In genomic region chr6:33665957-33666356, GRCh38 we compare ENCODE assay signal across 18 cellular contexts. TPM values are rescaled to one million over a fixed set of nuclear protein-coding genes. Genes with fewer than 3 reads are reported as not detected.
A peak's percentile ranks its signal among the peaks of the same experiment; 100 is the strongest.
DNase-seq lines count a peak whose midpoint lies in the region; ATAC-seq and TF ChIP-seq lines count a peak whose summit lies in the region.
"Had no signal": no experiment of that assay in that cellular context is flagged by ENCODE, and none has a peak within 500 bp of the region (broad histone marks: within the 10 kb centered on the region; RNA-seq: fewer than 3 reads in every experiment).

No MANE protein-coding gene starts in this region.

- H3K79me1 ChIP-seq in H9 (ENCODE audit: insufficient read depth, low read depth, low read length, poor library complexity, severe bottlenecking), result no peaks in the 10 kb centered on the region

- CTCF ChIA-PET in T-cell (lab: Charles Lee), result no interaction called here
- CTCF ChIA-PET in CD8-positive, alpha-beta T cell (lab: Charles Lee), result interaction anchor here (2.2 kb wide), 1 partner anchor 35 kb away, joined by 5 read pairs; no protein-coding TSS in a partner anchor

- H2AK5ac ChIP-seq in H9 (ENCODE audit: insufficient read length, low read length), result no peak overlapping the region

- ATAC-seq in T-cell (replicated peaks in 1 of 4), result no peak
- no peak for ATAC-seq in CD8-positive, alpha-beta T cell
- ATAC-seq: T-helper 17 cell had no signal

- no peak overlapping the region for H4K8ac ChIP-seq in H9 (replicated peaks; ENCODE audit: insufficient read length, low read depth, low read length)

- H3K4me3 ChIP-seq in Loucy (ENCODE audit: low read length, poor library complexity, severe bottlenecking), result no peak overlapping the region
- no peak overlapping the region for H3K4me3 ChIP-seq in WERI-Rb-1 (ENCODE audit: low read depth, low read length)
- no peak overlapping the region for H3K4me3 ChIP-seq in CD8-positive, alpha-beta T cell (ENCODE audit: low read depth, low read length)

- no peak overlapping the region for H4K5ac ChIP-seq in H9 (ENCODE audit: insufficient read length, low read depth, low read length)

- H3K27ac ChIP-seq in H9 (ENCODE audit: insufficient read length, low read depth, low read length) (no peak overlapping the region), WERI-Rb-1 (no peak overlapping the region)
- H3K27ac ChIP-seq in CD8-positive, alpha-beta T cell (ENCODE audit: low read depth, low read length), result no peak overlapping the region

- TF ChIP-seq CTCF in H9 (conservative IDR thresholded peaks at IDR 0.05) (peak; percentile 43; the same call in 2 of the 3 replicates), Loucy (conservative IDR thresholded peaks at IDR 0.05; ENCODE audit: low read length) (peak; percentile 16; the same call in 1 of the 2 replicates), WERI-Rb-1 (IDR thresholded peaks at IDR 0.05; ENCODE audit: low read depth, low read length) (peak; percentile 29; the same call in 1 of the 2 replicates)
- no peak for TF ChIP-seq CTCF in CD8-positive, alpha-beta T cell (IDR thresholded peaks at IDR 0.05)

- H3K9ac ChIP-seq in H9 (ENCODE audit: extremely low read depth, insufficient read length, low read length), result no peak overlapping the region
- no peak overlapping the region for H3K9ac ChIP-seq in Loucy (ENCODE audit: low read depth, low read length, poor library complexity, severe bottlenecking)

- no peak overlapping the region for H2BK15ac ChIP-seq in H9 (ENCODE audit: low read depth, low read length)

- H3K18ac ChIP-seq in H9 (ENCODE audit: insufficient read length, low read depth, low read length), result no peak overlapping the region

- H3K79me2 ChIP-seq in H9 (ENCODE audit: insufficient read depth, low read length), result no peaks in the 10 kb centered on the region
- no peaks in the 10 kb centered on the region for H3K79me2 ChIP-seq in Loucy (ENCODE audit: insufficient read depth, low read length)

- H2AFZ ChIP-seq in H9 (ENCODE audit: low read length), result no peak overlapping the region
- no peak overlapping the region for H2AFZ ChIP-seq in Loucy (ENCODE audit: low read length)

- intact Hi-C loops in CD8-positive, alpha-beta T cell (cut with DNase I, micrococcal nuclease), result no loop called here

- H2BK5ac ChIP-seq in H9 (ENCODE audit: insufficient read length, low read length), result no peak overlapping the region

- H4K91ac ChIP-seq in H9 (ENCODE audit: insufficient read length, low read depth, low read length), result no peak overlapping the region

- no peaks in the 10 kb centered on the region for H3K27me3 ChIP-seq in H9 (ENCODE audit: insufficient read depth, low read length)
- H3K27me3 ChIP-seq in Loucy (ENCODE audit: insufficient read depth, low read length, poor library complexity, severe bottlenecking), result no peaks in the 10 kb centered on the region
- no peaks in the 10 kb centered on the region for H3K27me3 ChIP-seq in WERI-Rb-1 (ENCODE audit: insufficient read depth, low read depth, severe bottlenecking)
- H3K27me3 ChIP-seq in CD8-positive, alpha-beta T cell (ENCODE audit: insufficient read depth, low read length), result no peaks in the 10 kb centered on the region

- no peaks in the 10 kb centered on the region for H4K20me1 ChIP-seq in H9 (ENCODE audit: control insufficient read depth, insufficient read depth, insufficient read length)
- H4K20me1 ChIP-seq in Loucy (ENCODE audit: insufficient read depth, low read length, poor library complexity, severe bottlenecking), result no peaks in the 10 kb centered on the region

- H3K4me3 Mint-ChIP-seq in H9, result no peak overlapping the region
- H3K4me3 Mint-ChIP-seq in T-cell, result no peak overlapping the region
- H3K4me3 Mint-ChIP-seq in CD8-positive, alpha-beta T cell, result no peak overlapping the region
- H3K4me3 Mint-ChIP-seq: CD14-positive monocyte, T-helper 17 cell had no signal

- DNase-seq in H9, result no peak
- peak; percentile 56 for DNase-seq in WERI-Rb-1
- peak; percentile 47 for DNase-seq in iPS-NIHi11 (ENCODE audit: low spot score)
- DNase-seq in amygdala (lab: John Stamatoyannopoulos, UW), result no peak
- DNase-seq in SW 1271 (lab: John Stamatoyannopoulos, UW), result no peak
- no peak for DNase-seq in T-cell
- DNase-seq in CD8-positive, alpha-beta T cell, result no peak
- DNase-seq: AML-193, DMS153, GDM1, KG1, NCI-H1092 treated with DMSO at 0.1 percent for 48 hours, NCI-H146, NCI-H2081, NCI-H748 treated with DMSO at 0.1 percent for 48 hours, T-helper 17 cell had no signal

- WGBS in H9 (ENCODE audit: extremely low coverage, insufficient read length, low lambda C conversion rate), result no CpG with 5 or more reads among the region's 13 CpGs

- H3K56ac ChIP-seq in H9 (ENCODE audit: insufficient read length, low read depth, low read length), result no peak overlapping the region

- H2BK20ac ChIP-seq in H9 (ENCODE audit: low read depth, low read length, poor library complexity, severe bottlenecking), result no peak overlapping the region

- H3F3A ChIP-seq in Loucy (ENCODE audit: low read depth), result no peaks in the 10 kb centered on the region

- H3K4me1 ChIP-seq in H9 (ENCODE audit: insufficient read depth, low read length) (no peaks in the 10 kb centered on the region), Loucy (ENCODE audit: insufficient read depth, low read length, poor library complexity, severe bottlenecking) (no peaks in the 10 kb centered on the region)
- H3K4me1 ChIP-seq in CD8-positive, alpha-beta T cell (ENCODE audit: insufficient read depth, low read length), result no peaks in the 10 kb centered on the region

- H3K9me3 Mint-ChIP-seq in H9 (no peaks in the 10 kb centered on the region; a peak in 1 of 5 replicates), T-cell (no peaks in the 10 kb centered on the region)
- no peaks in the 10 kb centered on the region for H3K9me3 Mint-ChIP-seq in CD8-positive, alpha-beta T cell
- H3K9me3 Mint-ChIP-seq: CD14-positive monocyte had no signal

- H3K36me3 ChIP-seq in Loucy (ENCODE audit: insufficient read depth, low read length) (peaks cover 23% of the 10 kb centered on the region; the same call in 1 of the 2 replicates), WERI-Rb-1 (peaks cover 86% of the 10 kb centered on the region)
- peaks cover 46% of the 10 kb centered on the region for H3K36me3 ChIP-seq in CD8-positive, alpha-beta T cell (ENCODE audit: insufficient read depth, low read length)

- no peak overlapping the region for H3K23ac ChIP-seq in H9 (ENCODE audit: insufficient read length, low read depth, low read length)

- H3K36me3 Mint-ChIP-seq in H9 (ENCODE audit: insufficient read depth in 1 of 3, low read depth in 3 of 3) (peaks cover 20 to 55% (median 35%) of the 10 kb centered on the region in 3 experiments; a peak in 6 of 7 replicates), T-cell (peaks cover 42% of the 10 kb centered on the region)
- peaks cover 88% of the 10 kb centered on the region for H3K36me3 Mint-ChIP-seq in CD8-positive, alpha-beta T cell

- no peak overlapping the region for H3K14ac ChIP-seq in H9 (ENCODE audit: insufficient read depth, low read length)

- POLR2A ChIA-PET in T-cell (lab: Charles Lee), result no interaction called here
- POLR2A ChIA-PET in CD8-positive, alpha-beta T cell (lab: Charles Lee), result interaction anchor here (0.7 kb wide), 1 partner anchor 46 kb away, joined by 3 read pairs; the partner anchor contains the start of gene UQCC2

- H2BK12ac ChIP-seq in H9 (ENCODE audit: insufficient read length, low read depth, low read length), result no peak overlapping the region

- no peaks in the 10 kb centered on the region for H3K23me2 ChIP-seq in H9 (ENCODE audit: insufficient read length, low read depth, low read length, poor library complexity, severe bottlenecking)

- no peaks in the 10 kb centered on the region for H3K27me3 Mint-ChIP-seq in H9 (ENCODE audit: low read depth)
- no peaks in the 10 kb centered on the region for H3K27me3 Mint-ChIP-seq in T-cell
- no peaks in the 10 kb centered on the region for H3K27me3 Mint-ChIP-seq in CD8-positive, alpha-beta T cell (ENCODE audit: low read depth)
- H3K27me3 Mint-ChIP-seq: T-helper 17 cell had no signal

- no peak overlapping the region for H3T11ph ChIP-seq in H9 (ENCODE audit: low read length)

- no peak overlapping the region for H3K4ac ChIP-seq in H9 (ENCODE audit: low read depth, low read length)

- peaks cover 0 to 1% of the 10 kb centered on the region in 2 experiments; a peak in 1 of 4 replicates for H3K4me1 Mint-ChIP-seq in H9
- peaks cover 10 to 15% (median 14%) of the 10 kb centered on the region in 3 donors for H3K4me1 Mint-ChIP-seq in T-cell
- H3K4me1 Mint-ChIP-seq in CD8-positive, alpha-beta T cell (ENCODE audit: low read depth), result no peaks in the 10 kb centered on the region
- H3K4me1 Mint-ChIP-seq: CD14-positive monocyte had no signal

- H3K9me3 ChIP-seq in H9 (ENCODE audit: control insufficient read depth, low read depth, low read length) (no peaks in the 10 kb centered on the region), Loucy (ENCODE audit: insufficient read depth, low read depth, low read length) (no peaks in the 10 kb centered on the region), WERI-Rb-1 (ENCODE audit: severe bottlenecking) (no peaks in the 10 kb centered on the region)
- no peaks in the 10 kb centered on the region for H3K9me3 ChIP-seq in CD8-positive, alpha-beta T cell (ENCODE audit: low read length)

- H3K27ac Mint-ChIP-seq in H9 (no peak overlapping the region), T-cell (no peak overlapping the region)
- H3K27ac Mint-ChIP-seq in CD8-positive, alpha-beta T cell, result no peak overlapping the region
- H3K27ac Mint-ChIP-seq: CD14-positive monocyte, T-helper 17 cell had no signal

- no peaks in the 10 kb centered on the region for H3K9me2 ChIP-seq in Loucy (replicated peaks; ENCODE audit: low read depth, low read length)

- no peak overlapping the region for H3K4me2 ChIP-seq in H9 (ENCODE audit: insufficient read depth, insufficient read length, low read length)
- H3K4me2 ChIP-seq in Loucy (ENCODE audit: low read depth, low read length, poor library complexity, severe bottlenecking), result no peak overlapping the region

- no peak overlapping the region for H2BK120ac ChIP-seq in H9 (ENCODE audit: low read depth, low read length, poor library complexity, severe bottlenecking)

RNA-seq across cellular contexts. Expression of gene ITPR3, which starts 44.8 kb away (rescaled TPM):
- total RNA-seq in H9 (2021), result 39.1 and 40.3 TPM in 2 replicates
- total RNA-seq in T-cell, result 10 to 100 TPM; 49.2 to 63.6 (median 62.4) TPM
- 10 to 100 TPM; 39.5 to 40.1 TPM for total RNA-seq in CD8-positive, alpha-beta T cell

RNA-seq across cellular contexts. Expression of gene UQCC2, which starts 45.5 kb away (rescaled TPM):
- total RNA-seq in H9 (2021) (134 and 140 TPM in 2 replicates), T-cell (10 to 100 TPM; 17.2 to 36.2 (median 32.7) TPM)
- 1 to 10 TPM; 6.2 to 6.8 TPM for total RNA-seq in CD8-positive, alpha-beta T cell

Comparison
In these comparisons a context has a peak if more than half of its experiments do, and no peak if none do; other contexts are left out.
1. DNase-seq: peak in WERI-Rb-1 (single experiment) and iPS-NIHi11 (single experiment); none in H9 (single experiment), amygdala (0 of 56), SW 1271 (0 of 2), T-cell (0 of 34) and CD8-positive, alpha-beta T cell (0 of 7).